In genomic region chr17:51240275-51240674, GRCh38 we compare ENCODE assay signal across 2 cellular contexts.
A peak's percentile ranks its signal among the peaks of the same experiment; 100 is the strongest.
TF ChIP-seq lines count a peak whose summit lies in the region.

No MANE protein-coding gene starts in this region.

TF ChIP-seq in K562, 482 proteins besides CTCF, POLR2A, EP300 and RAD21:
- TF ChIP-seq ZNF316 (IDR thresholded peaks at IDR 0.05) (peak; percentile 79), KAT7 (CRISPR knock-in tag; IDR thresholded peaks at IDR 0.05; ENCODE audit: borderline replicate concordance) (no peak), MAFG (tag; conservative IDR thresholded peaks at IDR 0.05) (peak; percentile 42; the same call in 1 of the 2 replicates), C11orf30 (IDR thresholded peaks at IDR 0.05; ENCODE audit: low read depth) (peak; percentile 47; the same call in 1 of the 2 replicates)

TF ChIP-seq in HepG2, 621 proteins besides CTCF, POLR2A, EP300 and RAD21:
- no peak for TF ChIP-seq ZNF709 (CRISPR knock-in tag; IDR thresholded peaks at IDR 0.05)
- no peak for TF ChIP-seq KDM2A (CRISPR knock-in tag; IDR thresholded peaks at IDR 0.05; ENCODE audit: borderline replicate concordance, low read depth)
- peak; percentile 68 for TF ChIP-seq MAFF (IDR thresholded peaks at IDR 0.05; ENCODE audit: low read depth, low read length)
- TF ChIP-seq MAFK (conservative IDR thresholded peaks at IDR 0.05 in 1 of 2, IDR thresholded peaks at IDR 0.05 in 1 of 2; ENCODE audit: low read length in 2 of 2) = peak; percentile 48 to 73; a peak in 3 of 4 replicates
- TF ChIP-seq ZMAT3 (CRISPR knock-in tag; conservative IDR thresholded peaks at IDR 0.05) = no peak
